ENCODE assay signal across 22 cellular contexts in genomic region chrX:150371877-150372276, GRCh38.
"Had no signal": no experiment of that assay in that cellular context is flagged by ENCODE, and none has a peak within 500 bp of the region (broad histone marks: within the 10 kb centered on the region; RNA-seq: fewer than 3 reads in every experiment).

No MANE protein-coding gene starts in this region.

- H3K36me3 ChIP-seq: ascending aorta, left lung, right atrium auricular region, upper lobe of left lung had no signal

- H3K4me3 ChIP-seq: ascending aorta, left lung, right atrium auricular region, skin epidermis, testis, upper lobe of left lung had no signal

- H3K4me1 ChIP-seq: ascending aorta, foreskin keratinocyte, left lung, right atrium auricular region, upper lobe of left lung had no signal

- DNase-seq: activated CD4-positive, alpha-beta T cell treated with anti-CD3 and anti-CD28 coated beads for 1 hour; activated CD4-positive, alpha-beta T cell treated with anti-CD3 and anti-CD28 coated beads, Interleukin-2, amount 50 U/mL, for 1 hour; activated gamma-delta T cell treated with Interleukin-2 at 50 U/mL for 16 hours; activated T-cell treated with anti-CD3 and anti-CD28 coated beads, Interleukin-2, amount 50 U/mL, for 1 hour; cerebellar nuclear complex; cortex of kidney; erythroblast; foreskin keratinocyte; immature natural killer cell; kidney glomerular epithelial cell; left lung; mammary epithelial cell; stimulated activated CD4-positive, alpha-beta T cell treated with anti-CD3 and anti-CD28 coated beads, Interleukin-2, amount 100 ng/mL, for 24 hours; stimulated activated naive CD8-positive, alpha-beta T cell treated with anti-CD3 and anti-CD28 coated beads, Interleukin-15, amount 100 ng/mL, for 72 hours; T-helper 1 cell; testis; upper lobe of left lung had no signal

- H3K9me3 ChIP-seq: ascending aorta, left lung, right atrium auricular region, testis, upper lobe of left lung had no signal

- H3K27ac ChIP-seq: ascending aorta, foreskin keratinocyte, left lung, testis, upper lobe of left lung had no signal

- ATAC-seq: left lung; natural killer cell treated with Interleukin-12 subunit alpha and Interleukin-12 subunit beta and Interleukin-15 and Interleukin-18, amount 100 ng/mL, for 72 hours; stimulated activated effector memory CD8-positive, alpha-beta T cell treated with anti-CD3 and anti-CD28 coated beads, Interleukin-12 subunit alpha, Interleukin-12 subunit beta, amount 100 ng/mL, for 72 hours; stimulated activated naive CD8-positive, alpha-beta T cell treated with anti-CD3 and anti-CD28 coated beads, Interleukin-15, amount 100 ng/mL, for 72 hours had no signal

- H3K27me3 ChIP-seq: ascending aorta, foreskin keratinocyte, left lung, right atrium auricular region, testis, upper lobe of left lung had no signal
